Comparison of ENCODE assay signal across 8 cellular contexts in genomic region chr12:120317258-120318105, GRCh38. TPM values are rescaled to one million over a fixed set of nuclear protein-coding genes. Genes with fewer than 3 reads are reported as not detected.
A peak's percentile ranks its signal among the peaks of the same experiment; 100 is the strongest.
DNase-seq lines count a peak whose midpoint lies in the region; ATAC-seq, FAIRE-seq and TF ChIP-seq lines count a peak whose summit lies in the region.

No MANE protein-coding gene starts in this region.

- no peaks in the 10 kb centered on the region for H3K27me3 ChIP-seq in endodermal cell (ENCODE audit: control insufficient read depth, insufficient read depth, low read length, poor library complexity, severe bottlenecking)

- peak; percentile 67 for TF ChIP-seq CTCF in endodermal cell (conservative IDR thresholded peaks at IDR 0.05)

- peak; percentile 100 for DNase-seq in Caki2 (ENCODE audit: low read depth)
- peak; percentile 99 for DNase-seq in HTR-8/SVneo (ENCODE audit: insufficient read length, low spot score)
- DNase-seq in NOMO-1 treated with DMSO at 0.1 percent for 48 hours (lab: John Stamatoyannopoulos, UW; ENCODE audit: unreplicated experiment) = peak; percentile 100
- DNase-seq in activated CD8-positive, alpha-beta memory T cell treated with anti-CD3 and anti-CD28 coated beads, Interleukin-2, amount 50 U/mL, for 1 hour (ENCODE audit: extremely low read depth) = peak; percentile 99
- DNase-seq in endodermal cell = peak; percentile 100
- DNase-seq in mesenteric fat pad (ENCODE audit: low spot score) = peak; percentile 99
- DNase-seq in stimulated activated CD8-positive, alpha-beta memory T cell treated with anti-CD3 and anti-CD28 coated beads, Interleukin-15, amount 100 ng/mL, for 24 hours (ENCODE audit: low read depth) = peak; percentile 100

- FAIRE-seq in HTR-8/SVneo (lab: Jason Lieb, UNC) = peak; percentile 99

- peaks cover 4% of the 10 kb centered on the region for H3K9me3 Mint-ChIP-seq in endodermal cell

- peak; percentile 98 for ATAC-seq in GM21367 (IDR thresholded peaks at IDR 0.05; ENCODE audit: unreplicated experiment)

- no peaks in the 10 kb centered on the region for H3K4me1 ChIP-seq in endodermal cell (ENCODE audit: control insufficient read depth, insufficient read depth, low read length)

- H3K4me3 Mint-ChIP-seq in endodermal cell = peak overlapping the region; percentile 62

- no peaks in the 10 kb centered on the region for H3K36me3 Mint-ChIP-seq in endodermal cell (ENCODE audit: low read depth)

- H3K27me3 Mint-ChIP-seq in endodermal cell (ENCODE audit: insufficient read depth) = peaks cover 12% of the 10 kb centered on the region

- peak overlapping the region; percentile 81 for H3K4me3 ChIP-seq in endodermal cell (ENCODE audit: low read length)

- no peaks in the 10 kb centered on the region for H3K36me3 ChIP-seq in endodermal cell (ENCODE audit: control insufficient read depth, insufficient read depth, low read length)

- H3K27ac ChIP-seq in endodermal cell (ENCODE audit: low read depth, low read length) = no peak overlapping the region

- H3K9me3 ChIP-seq in endodermal cell (ENCODE audit: control insufficient read depth, low read length) = no peaks in the 10 kb centered on the region

- H3K9ac ChIP-seq in endodermal cell (ENCODE audit: extremely low read depth, low read length, poor library complexity, severe bottlenecking) = peak overlapping the region; percentile 78

- peaks cover 10% of the 10 kb centered on the region for H3K4me1 Mint-ChIP-seq in endodermal cell

- in situ Hi-C loops in Caki2 (cut with HindIII; ENCODE audit: low pct_unique_long_range_greater_than_20kb, low sequenced_read_pairs) = no loop called here

- H3K27ac Mint-ChIP-seq in endodermal cell = peak overlapping the region; percentile 97

- 0 to 2% methylated on average over 18 to 40 of the region's 41 CpGs for WGBS in endodermal cell (ENCODE audit: insufficient coverage in 1 of 2, insufficient read length in 1 of 2), 2 experiments

RNA-seq across cellular contexts. Expression of gene PLA2G1B, which starts 10.1 kb away (rescaled TPM):
- total RNA-seq in Caki2 (2014; rRNA removed; shearing (Covaris generic); ENCODE audit: low replicate concordance) = not detected in 2 replicates
- total RNA-seq in endodermal cell = not detected
- polyA plus RNA-seq in endodermal cell (2013, experiment 1 of 2) = not detected
- polyA plus RNA-seq in endodermal cell (2013, experiment 2 of 2) = not detected
- 1.8 TPM for total RNA-seq in mesenteric fat pad

RNA-seq across cellular contexts. Expression of gene SIRT4, which starts 15.4 kb away (rescaled TPM):
- 0.61 TPM in 1 of 2 replicates, not detected in the other for total RNA-seq in Caki2 (2014; rRNA removed; shearing (Covaris generic); ENCODE audit: low replicate concordance)
- total RNA-seq in endodermal cell (1 to 10 TPM; 2.3 to 2.7 TPM), mesenteric fat pad (1.6 TPM)
- polyA plus RNA-seq in endodermal cell (2013, experiment 1 of 2) = 2.8 TPM
- 4.0 TPM for polyA plus RNA-seq in endodermal cell (2013, experiment 2 of 2)

RNA-seq across cellular contexts. Expression of gene RNU4-1, which starts 24.4 kb away (rescaled TPM):
- not detected in 2 replicates for total RNA-seq in Caki2 (2014; rRNA removed; shearing (Covaris generic); ENCODE audit: low replicate concordance)
- total RNA-seq in endodermal cell = 1,000 to 10,000 TPM; 4,032 to 4,837 TPM
- 3,234 TPM for polyA plus RNA-seq in endodermal cell (2013, experiment 1 of 2)
- polyA plus RNA-seq in endodermal cell (2013, experiment 2 of 2) = 5,800 TPM
- 976 TPM for total RNA-seq in mesenteric fat pad

RNA-seq across cellular contexts. Expression of gene RNU4-2, which starts 25.8 kb away (rescaled TPM):
- not detected in 2 replicates for total RNA-seq in Caki2 (2014; rRNA removed; shearing (Covaris generic); ENCODE audit: low replicate concordance)
- total RNA-seq in endodermal cell = 1,000 to 10,000 TPM; 4,079 to 4,491 TPM
- 4,451 TPM for polyA plus RNA-seq in endodermal cell (2013, experiment 1 of 2)
- polyA plus RNA-seq in endodermal cell (2013, experiment 2 of 2) = 8,189 TPM
- total RNA-seq in mesenteric fat pad = 7,466 TPM

RNA-seq across cellular contexts. Expression of gene MSI1, which starts 51.5 kb away (rescaled TPM):
- 0.29 TPM in 1 of 2 replicates, not detected in the other for total RNA-seq in Caki2 (2014; rRNA removed; shearing (Covaris generic); ENCODE audit: low replicate concordance)
- total RNA-seq in endodermal cell (100 to 1,000 TPM in 1 of 2 donors, 10 to 100 TPM in 1; 92.8 to 105 TPM), mesenteric fat pad (0.58 TPM)
- 123 TPM for polyA plus RNA-seq in endodermal cell (2013, experiment 1 of 2)
- 104 TPM for polyA plus RNA-seq in endodermal cell (2013, experiment 2 of 2)

Comparison
In these comparisons a context has a peak if more than half of its experiments do, and no peak if none do; other contexts are left out.
1. RNA of gene RNU4-1, which starts 24.4 kb away (total RNA-seq): 4,032 to 4,837 TPM in endodermal cell and 976 TPM in mesenteric fat pad (single experiment); not detected in Caki2; every median in the first group is over 100 times any median in the second.
2. Peak in every context shown above with its lines, with median percentiles within 50 percentile points of each other: DNase-seq.